8 cellular contexts compared by ENCODE assay signal in the genomic region with DNA sequence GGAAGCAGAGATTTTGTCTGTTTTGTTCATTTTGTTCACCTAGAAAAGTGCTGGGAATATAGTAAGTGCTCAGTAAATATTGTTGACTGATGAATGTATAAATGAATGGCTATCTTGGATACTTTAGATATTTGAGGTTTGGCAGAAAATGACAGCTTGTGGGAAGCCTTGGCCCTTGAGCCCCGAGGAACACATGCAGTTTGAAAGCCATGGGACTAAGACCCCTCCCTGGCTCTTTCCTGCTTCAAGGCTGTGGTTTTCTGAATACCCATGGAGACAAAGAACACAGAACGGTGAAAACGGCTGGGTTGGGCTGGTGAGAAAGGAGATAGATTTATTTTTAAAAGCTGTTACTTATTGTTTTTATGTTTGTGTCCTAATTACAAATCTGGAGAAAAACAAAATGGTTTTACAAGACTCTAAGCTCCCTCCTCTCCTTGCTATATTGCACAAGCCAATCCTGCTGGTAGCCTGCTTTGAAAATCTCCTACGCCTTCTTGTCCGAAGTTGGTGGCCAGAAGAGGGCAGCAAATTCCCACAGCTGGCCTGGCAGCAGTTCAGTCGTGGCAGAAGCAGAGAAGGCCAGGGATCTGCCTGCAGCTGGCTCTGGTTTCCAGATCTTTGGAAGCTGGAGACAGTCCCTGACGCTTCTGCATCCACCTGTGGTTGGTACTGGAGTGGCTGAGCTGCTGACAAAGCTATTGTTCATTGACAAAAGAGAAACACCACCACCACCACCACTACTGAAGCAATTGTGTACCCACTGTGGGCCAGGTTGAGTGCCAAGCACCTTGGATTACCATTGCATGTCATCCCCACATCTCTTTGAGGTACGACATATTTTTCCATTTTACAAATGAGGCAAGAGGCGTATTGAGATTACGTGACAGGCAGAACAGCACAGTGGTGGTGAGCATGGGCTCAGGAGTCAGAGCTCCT. TPM values are rescaled to one million over a fixed set of nuclear protein-coding genes. Genes with fewer than 3 reads are reported as not detected.
DNase-seq lines count a peak whose midpoint lies in the region; ATAC-seq, FAIRE-seq and TF ChIP-seq lines count a peak whose summit lies in the region.

No MANE protein-coding gene starts in this region.

- peak; percentile 72 for TF ChIP-seq CTCF in GM12864 (IDR thresholded peaks at IDR 0.05; ENCODE audit: low read depth, low read length, missing control alignments)
- TF ChIP-seq CTCF in brain (conservative IDR thresholded peaks at IDR 0.05) = peak; percentile 87 to 89

- DNase-seq in GM12864 (ENCODE audit: low read depth) = no peak
- DNase-seq in NCI-H146 treated with DMSO at 0.1 percent for 48 hours (lab: John Stamatoyannopoulos, UW; ENCODE audit: unreplicated experiment) = peak; percentile 55
- DNase-seq in SW480 (ENCODE audit: low spot score) = peak; percentile 88
- peak; percentile 56 for DNase-seq in iPS DF 19.7 (ENCODE audit: low read depth, low spot score)
- DNase-seq in small intestine = peak; percentile 74

- WGBS in small intestine, 3 donors = 32 to 37% (median 36%) methylated on average over 10 of the region's 10 CpGs

- peaks cover 31% of the 10 kb centered on the region for H3K27me3 Mint-ChIP-seq in brain

- H3K27ac Mint-ChIP-seq in brain = peak overlapping the region in 4 of 5 experiments; percentile 64 to 93 (median 80)

- peaks cover 0 to 16% (median 6%) of the 10 kb centered on the region in 5 experiments for H3K9me3 Mint-ChIP-seq in brain

- H3K27ac ChIP-seq in small intestine (ENCODE audit: low read depth in 1 of 2, low read length in 1 of 2) = no peak overlapping the region

- H3K4me1 Mint-ChIP-seq in brain = peaks cover 22% of the 10 kb centered on the region

- no peak for ATAC-seq in GM21360 (IDR thresholded peaks at IDR 0.05; ENCODE audit: unreplicated experiment)
- no peak for ATAC-seq in HG03442 (IDR thresholded peaks at IDR 0.05; ENCODE audit: unreplicated experiment)

- no peaks in the 10 kb centered on the region for H3K9me3 ChIP-seq in small intestine (ENCODE audit: control insufficient read depth, low read depth)

- H3K27me3 ChIP-seq in small intestine (ENCODE audit: control insufficient read depth in 2 of 2, insufficient read depth in 2 of 2, low read length in 2 of 2) = no peaks in the 10 kb centered on the region

- H3K4me3 Mint-ChIP-seq in brain = peak overlapping the region in 1 of 5 experiments; percentile 1

- no peak overlapping the region for H3K4me3 ChIP-seq in GM12864 (ENCODE audit: low read depth, low read length)
- H3K4me3 ChIP-seq in small intestine (ENCODE audit: low read depth in 1 of 2, low read length in 2 of 2) = no peak overlapping the region

- FAIRE-seq in small intestine (lab: Jason Lieb, UNC) = no peak

- H3K36me3 ChIP-seq in small intestine (ENCODE audit: control insufficient read depth in 2 of 2, insufficient read depth in 2 of 2, low read length in 2 of 2) = no peaks in the 10 kb centered on the region

- no peaks in the 10 kb centered on the region for H3K4me1 ChIP-seq in small intestine (ENCODE audit: control insufficient read depth in 2 of 2, insufficient read depth in 1 of 2, low read depth in 1 of 2, low read length in 1 of 2)

- no peaks in the 10 kb centered on the region for H3K36me3 Mint-ChIP-seq in brain

RNA-seq across cellular contexts. Expression of gene KRT85, which starts 5.2 kb away (rescaled TPM):
- polyA plus RNA-seq in brain (ENCODE audit: insufficient read depth, low read depth, low replicate concordance) (not detected), small intestine (not detected)

RNA-seq across cellular contexts. Expression of gene KRT84, which starts 13.0 kb away (rescaled TPM):
- polyA plus RNA-seq in brain (ENCODE audit: insufficient read depth, low read depth, low replicate concordance) (not detected), small intestine (not detected)

RNA-seq across cellular contexts. Expression of gene KRT82, which starts 33.6 kb away (rescaled TPM):
- not detected for polyA plus RNA-seq in brain (ENCODE audit: insufficient read depth, low read depth, low replicate concordance)
- not detected for polyA plus RNA-seq in small intestine

RNA-seq across cellular contexts. Expression of gene KRT83, which starts 51.3 kb away (rescaled TPM):
- polyA plus RNA-seq in brain (ENCODE audit: insufficient read depth, low read depth, low replicate concordance) (1.1 TPM), small intestine (not detected)
